In the genomic region with DNA sequence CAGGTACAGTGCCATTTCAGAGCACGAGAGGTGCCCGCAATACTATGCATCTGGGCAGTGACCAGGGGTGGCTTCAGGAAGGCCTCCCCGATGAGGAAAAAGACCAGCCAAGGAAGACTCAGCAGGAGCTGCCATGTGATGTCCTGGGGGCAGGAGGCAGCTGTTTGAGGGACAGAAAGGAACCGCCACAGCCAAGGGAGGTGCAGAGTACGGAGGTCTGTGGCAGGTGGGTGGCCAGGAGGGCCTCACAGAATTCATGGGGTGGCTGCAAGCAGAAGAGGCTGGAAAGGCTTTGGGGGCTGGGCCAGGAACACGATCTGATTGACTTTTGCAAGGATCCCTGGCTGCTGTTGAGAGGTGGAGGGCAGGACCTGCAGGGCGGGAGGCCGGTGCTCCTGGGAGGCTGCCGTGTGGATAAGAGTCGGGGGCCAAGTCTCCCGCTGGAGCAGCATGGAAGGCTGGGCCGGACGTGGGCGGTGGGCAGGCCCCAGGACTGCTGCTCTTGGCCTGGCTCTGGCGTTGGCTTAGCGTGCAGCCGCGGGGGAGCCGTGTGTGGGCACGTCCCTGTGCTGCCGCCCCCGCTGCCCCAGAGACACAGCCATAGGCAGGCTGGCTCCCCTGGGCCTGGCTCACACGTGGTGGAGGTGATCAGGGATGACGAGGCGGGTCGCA, we compare ENCODE assay signal across 14 cellular contexts. TPM values are rescaled to one million over a fixed set of nuclear protein-coding genes. Genes with fewer than 3 reads are reported as not detected.
DNase-seq lines count a peak whose midpoint lies in the region; ATAC-seq and TF ChIP-seq lines count a peak whose summit lies in the region.
"Had no signal": no experiment of that assay in that cellular context is flagged by ENCODE, and none has a peak within 500 bp of the region (broad histone marks: within the 10 kb centered on the region; RNA-seq: fewer than 3 reads in every experiment).

No MANE protein-coding gene starts in this region.

- H3K4me3 ChIP-seq in HL-60 (replicated peaks; ENCODE audit: insufficient read depth, low read length) (0 out of 2 replicates have a peak overlapping the region, but pooled peaks have one; percentile 17), right lobe of liver (no peak overlapping the region), testis (no peak overlapping the region), foreskin fibroblast (ENCODE audit: low read depth in 1 of 2, low read length in 2 of 2) (no peak overlapping the region)

- H3K36me3 Mint-ChIP-seq in dendritic cell treated with granulocyte-macrophage colony-stimulating factor and Interleukin-4, amounts not matched to agents 40 ng/mL and 50 ng/mL, for 4 days (ENCODE audit: low read depth), result no peaks in the 10 kb centered on the region
- H3K36me3 Mint-ChIP-seq: activated naive CD4-positive, alpha-beta T cell treated with anti-CD3 and anti-CD28 coated beads, Interleukin-2, amount 50 U/mL, for 24 hours had no signal

- ATAC-seq in right lobe of liver, result peak in 1 of 4 donors; percentile 16
- ATAC-seq: Panc1 had no signal

- intact Hi-C loops in dendritic cell treated with granulocyte-macrophage colony-stimulating factor and Interleukin-4, amounts not matched to agents 40 ng/mL and 50 ng/mL, for 4 days (cut with micrococcal nuclease), result no loop called here
- intact Hi-C loops in right lobe of liver (cut with DNase I) (no loop called here), testis (cut with DNase I; ENCODE audit: low total_unique reads) (no loop called here)

- DNase-seq in HL-60 (ENCODE audit: low read depth in 1 of 2, low spot score in 1 of 2) (peak in 1 of 2 experiments; percentile 43), right lobe of liver (peak in 1 of 3 donors; percentile 52), testis (peak; percentile 47), islet precursor cell (no peak), NCI-H1417 (lab: John Stamatoyannopoulos, UW) (no peak), foreskin fibroblast (no peak)
- DNase-seq: DMS 273 treated with DMSO at 0.1 percent for 48 hours, NCI-H1092, NCI-H82 had no signal

- no peak for TF ChIP-seq CTCF in HL-60 (IDR thresholded peaks at IDR 0.05; ENCODE audit: insufficient read depth, low read length)
- no peak for TF ChIP-seq CTCF in right lobe of liver (IDR thresholded peaks at IDR 0.05)
- TF ChIP-seq CTCF in testis (IDR thresholded peaks at IDR 0.05), result no peak
- TF ChIP-seq CTCF in foreskin fibroblast (IDR thresholded peaks at IDR 0.05; ENCODE audit: low read depth, low read length), result no peak

- TF ChIP-seq POLR2A in right lobe of liver (IDR thresholded peaks at IDR 0.05) (no peak), testis (IDR thresholded peaks at IDR 0.05) (no peak)

- no peaks in the 10 kb centered on the region for H3K27me3 Mint-ChIP-seq in dendritic cell treated with granulocyte-macrophage colony-stimulating factor and Interleukin-4, amounts not matched to agents 40 ng/mL and 50 ng/mL, for 4 days
- H3K27me3 Mint-ChIP-seq: activated naive CD4-positive, alpha-beta T cell treated with anti-CD3 and anti-CD28 coated beads, Interleukin-2, amount 50 U/mL, for 24 hours had no signal

- H3K36me3 ChIP-seq in right lobe of liver, result no peaks in the 10 kb centered on the region
- H3K36me3 ChIP-seq in testis (ENCODE audit: low read depth, missing control alignments), result no peaks in the 10 kb centered on the region
- H3K36me3 ChIP-seq: breast epithelium had no signal

- H3K4me3 Mint-ChIP-seq in dendritic cell treated with granulocyte-macrophage colony-stimulating factor and Interleukin-4, amounts not matched to agents 40 ng/mL and 50 ng/mL, for 4 days, result peak overlapping the region; percentile 56
- H3K4me3 Mint-ChIP-seq: activated naive CD4-positive, alpha-beta T cell treated with anti-CD3 and anti-CD28 coated beads, Interleukin-2, amount 50 U/mL, for 24 hours; activated T-cell treated with anti-CD3 and anti-CD28 coated beads, Interleukin-2, amount 50 U/mL, for 4 hours had no signal

- peaks cover 89% of the 10 kb centered on the region for H3K4me1 Mint-ChIP-seq in dendritic cell treated with granulocyte-macrophage colony-stimulating factor and Interleukin-4, amounts not matched to agents 40 ng/mL and 50 ng/mL, for 4 days (ENCODE audit: low read depth)

- 93% methylated on average over 3 of the region's 26 CpGs for WGBS in right lobe of liver (ENCODE audit: insufficient coverage, low coverage, low lambda C conversion rate, missing lambda C conversion rate)
- WGBS in testis, 2 donors, result 63 to 69% methylated on average over 10 to 23 of the region's 26 CpGs

- peak overlapping the region; percentile 88 for H3K27ac ChIP-seq in HL-60 (replicated peaks)
- peak overlapping the region; percentile 6 to 94 (median 38) for H3K27ac ChIP-seq in right lobe of liver
- H3K27ac ChIP-seq in testis, result no peak overlapping the region

- H3K27ac Mint-ChIP-seq in dendritic cell treated with granulocyte-macrophage colony-stimulating factor and Interleukin-4, amounts not matched to agents 40 ng/mL and 50 ng/mL, for 4 days, result peak overlapping the region; percentile 89
- H3K27ac Mint-ChIP-seq: activated naive CD4-positive, alpha-beta T cell treated with anti-CD3 and anti-CD28 coated beads, Interleukin-2, amount 50 U/mL, for 24 hours had no signal

- H3K27me3 ChIP-seq in HL-60 (ENCODE audit: insufficient read depth, poor library complexity, severe bottlenecking), result no peaks in the 10 kb centered on the region
- H3K27me3 ChIP-seq in right lobe of liver, result no peaks in the 10 kb centered on the region
- H3K27me3 ChIP-seq in testis, result no peaks in the 10 kb centered on the region
- H3K27me3 ChIP-seq: breast epithelium had no signal

- H3K4me1 ChIP-seq in right lobe of liver (peaks cover 0 to 52% (median 22%) of the 10 kb centered on the region in 4 donors), testis (peaks cover 10% of the 10 kb centered on the region)

- no peaks in the 10 kb centered on the region for H3K9me3 ChIP-seq in right lobe of liver
- H3K9me3 ChIP-seq in testis, result no peaks in the 10 kb centered on the region
- H3K9me3 ChIP-seq: breast epithelium had no signal

- H3K9me3 Mint-ChIP-seq in dendritic cell treated with granulocyte-macrophage colony-stimulating factor and Interleukin-4, amounts not matched to agents 40 ng/mL and 50 ng/mL, for 4 days, result no peaks in the 10 kb centered on the region
- H3K9me3 Mint-ChIP-seq: activated naive CD4-positive, alpha-beta T cell treated with anti-CD3 and anti-CD28 coated beads, Interleukin-2, amount 50 U/mL, for 24 hours; activated T-cell treated with anti-CD3 and anti-CD28 coated beads, Interleukin-2, amount 50 U/mL, for 4 hours had no signal

RNA-seq across cellular contexts. Expression of a gene that starts 29.1 kb away (rescaled TPM):
- 100 to 1,000 TPM in 4 of 6 experiments, 10 to 100 TPM in 2; 53.9 to 163 (median 119) TPM for total RNA-seq in right lobe of liver
- 1 to 10 TPM; 3.5 to 5.0 TPM for total RNA-seq in testis
- 4.7 TPM for polyA plus RNA-seq in testis (ENCODE audit: insufficient read depth, low read depth, low replicate concordance)

RNA-seq across cellular contexts. Expression of a gene that starts 47.6 kb away (rescaled TPM):
- not detected for total RNA-seq in right lobe of liver
- 1 to 10 TPM; 3.0 to 5.8 TPM for total RNA-seq in testis
- 2.1 TPM for polyA plus RNA-seq in testis (ENCODE audit: insufficient read depth, low read depth, low replicate concordance)
- total RNA-seq: activated T-cell treated with anti-CD3 and anti-CD28 coated beads, Interleukin-2, amount 50 U/mL, for 4 hours had no signal

Comparison
In these comparisons a context has a peak if more than half of its experiments do, and no peak if none do; other contexts are left out.
1. H3K27ac ChIP-seq: peak in HL-60 (single experiment) and right lobe of liver (3 of 3); none in testis (0 of 2).
2. RNA of a gene that starts 29.1 kb away (total RNA-seq): 53.9 to 163 TPM in right lobe of liver; 3.5 to 5.0 TPM in testis; every median in the first group is over 4 times any median in the second.